Comparison of ENCODE assay signal across 9 cellular contexts in genomic region chr10:74078037-74078436, GRCh38.
DNase-seq lines count a peak whose midpoint lies in the region; ATAC-seq, FAIRE-seq and TF ChIP-seq lines count a peak whose summit lies in the region.
"Had no signal": no experiment of that assay in that cellular context is flagged by ENCODE, and none has a peak within 500 bp of the region (broad histone marks: within the 10 kb centered on the region; RNA-seq: fewer than 3 reads in every experiment).

No MANE protein-coding gene starts in this region.

- peak; percentile 75 for DNase-seq in activated effector memory CD4-positive, alpha-beta T cell treated with anti-CD3 and anti-CD28 coated beads, Interleukin-2, amount 50 U/mL, for 16 hours
- DNase-seq in activated effector memory CD4-positive, alpha-beta T cell treated with Interleukin-2 at 50 U/mL for 16 hours, result no peak
- DNase-seq in RCC 7860 (ENCODE audit: low spot score) (peak; percentile 92), fibroblast of pulmonary artery (ENCODE audit: low read depth) (peak; percentile 39), NCI-H524 treated with DMSO at 0.1 percent for 48 hours (lab: John Stamatoyannopoulos, UW) (no peak), right lobe of liver (no peak), KBM-7 (no peak)
- DNase-seq: NCI-H1092 had no signal

- no peaks in the 10 kb centered on the region for H3K9me3 Mint-ChIP-seq in stimulated activated memory B cell treated with anti-CD40 and anti-IgM and Interleukin-4, amounts not matched to agents 10 μg/mL and 1 μg/mL and 100 μg/mL, for 72 hours

- peaks cover 0 to 16% (median 6%) of the 10 kb centered on the region in 4 donors for H3K4me1 ChIP-seq in right lobe of liver

- H3K4me3 Mint-ChIP-seq in stimulated activated memory B cell treated with anti-CD40 and anti-IgM and Interleukin-4, amounts not matched to agents 10 μg/mL and 1 μg/mL and 100 μg/mL, for 72 hours, result no peak overlapping the region

- 29% methylated on average over 1 of the region's 1 CpG for WGBS in right lobe of liver (ENCODE audit: insufficient coverage, low coverage, low lambda C conversion rate, missing lambda C conversion rate)

- TF ChIP-seq CTCF in fibroblast of pulmonary artery (IDR thresholded peaks at IDR 0.05; ENCODE audit: low read length, missing control alignments) (no peak), right lobe of liver (IDR thresholded peaks at IDR 0.05) (no peak)

- no peak overlapping the region for H3K27ac ChIP-seq in right lobe of liver

- no peak overlapping the region for H3K4me3 ChIP-seq in fibroblast of pulmonary artery (replicated peaks; ENCODE audit: low read depth, low read length)
- no peak overlapping the region for H3K4me3 ChIP-seq in right lobe of liver

- peaks cover 0 to 8% (median 0%) of the 10 kb centered on the region in 4 donors for H3K36me3 ChIP-seq in right lobe of liver

- no peaks in the 10 kb centered on the region for H3K9me3 ChIP-seq in right lobe of liver

- H3K4me1 Mint-ChIP-seq in stimulated activated memory B cell treated with anti-CD40 and anti-IgM and Interleukin-4, amounts not matched to agents 10 μg/mL and 1 μg/mL and 100 μg/mL, for 72 hours, result peaks cover 47% of the 10 kb centered on the region

- peak overlapping the region; percentile 74 for H3K27ac Mint-ChIP-seq in stimulated activated memory B cell treated with anti-CD40 and anti-IgM and Interleukin-4, amounts not matched to agents 10 μg/mL and 1 μg/mL and 100 μg/mL, for 72 hours

- peak; percentile 99 for FAIRE-seq in RCC 7860 (lab: Jason Lieb, UNC)

- ATAC-seq in stimulated activated memory B cell treated with anti-CD40 and anti-IgM and Interleukin-4, amounts not matched to agents 10 μg/mL and 1 μg/mL and 100 μg/mL, for 72 hours, result peak; percentile 90
- no peak for ATAC-seq in right lobe of liver

- in situ Hi-C loops in KBM-7 (cut with MboI; ENCODE audit: low pct_unique_long_range_greater_than_20kb, low sequenced_read_pairs), result no loop called here

- H3K27me3 ChIP-seq in right lobe of liver, result no peaks in the 10 kb centered on the region

- no peaks in the 10 kb centered on the region for H3K27me3 Mint-ChIP-seq in stimulated activated memory B cell treated with anti-CD40 and anti-IgM and Interleukin-4, amounts not matched to agents 10 μg/mL and 1 μg/mL and 100 μg/mL, for 72 hours

- TF ChIP-seq POLR2A in right lobe of liver (IDR thresholded peaks at IDR 0.05), result no peak

- H3K36me3 Mint-ChIP-seq in stimulated activated memory B cell treated with anti-CD40 and anti-IgM and Interleukin-4, amounts not matched to agents 10 μg/mL and 1 μg/mL and 100 μg/mL, for 72 hours, result peaks cover 47% of the 10 kb centered on the region

- intact Hi-C loops in right lobe of liver (cut with DNase I), result no loop called here

Comparison
In these comparisons a context has a peak if more than half of its experiments do, and no peak if none do; other contexts are left out.
1. DNase-seq: peak in activated effector memory CD4-positive, alpha-beta T cell treated with anti-CD3 and anti-CD28 coated beads, Interleukin-2, amount 50 U/mL, for 16 hours (single experiment), RCC 7860 (single experiment) and fibroblast of pulmonary artery (single experiment); none in activated effector memory CD4-positive, alpha-beta T cell treated with Interleukin-2 at 50 U/mL for 16 hours (single experiment), NCI-H524 treated with DMSO at 0.1 percent for 48 hours (single experiment), right lobe of liver (0 of 3) and KBM-7 (single experiment).